ENCODE assay signal across 1 cellular context in the genomic region with DNA sequence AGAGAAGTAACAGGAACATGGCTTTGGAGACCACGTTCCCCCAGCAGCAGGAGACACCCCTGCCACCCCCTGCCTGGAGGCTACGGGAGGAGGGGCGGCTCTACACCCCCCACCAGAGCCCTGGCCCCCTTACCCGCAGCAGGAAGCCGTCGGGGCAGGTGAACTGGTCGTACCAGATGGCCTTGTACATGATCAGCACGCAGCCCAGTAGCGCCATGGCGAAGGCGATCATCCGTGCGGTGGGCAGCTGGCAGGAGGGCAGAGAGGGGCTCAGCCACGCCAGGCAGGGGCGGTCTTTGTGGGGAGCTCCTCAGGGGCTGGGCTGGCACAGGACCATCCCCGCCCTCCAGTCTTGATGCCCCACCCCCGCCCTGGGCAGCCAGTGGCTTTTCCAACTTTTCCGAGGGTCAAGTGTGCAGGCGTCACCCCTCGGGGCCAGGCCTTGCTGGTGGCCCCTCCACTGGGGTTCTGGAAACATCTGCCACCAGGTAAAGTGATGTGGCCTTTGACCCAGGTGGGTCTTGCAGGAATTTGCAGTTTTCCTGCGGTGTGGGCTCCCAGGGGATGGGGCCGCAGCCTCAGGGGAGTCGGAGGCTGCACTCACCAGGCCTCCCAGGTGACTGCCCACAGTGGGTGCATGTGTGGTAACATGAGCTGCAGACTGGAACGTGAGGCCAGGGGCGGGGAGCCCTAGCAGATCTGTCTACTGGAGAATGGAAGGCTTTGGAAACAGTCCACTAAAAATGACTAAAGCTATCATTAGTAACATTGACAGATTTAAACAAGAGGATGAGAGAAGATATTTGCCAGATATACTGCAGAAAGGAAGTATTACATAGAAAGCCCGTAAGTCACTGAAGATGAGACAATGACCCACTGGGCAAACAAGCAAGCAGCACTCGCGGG.
TF ChIP-seq lines count a peak whose summit lies in the region.

No MANE protein-coding gene starts in this region.

TF ChIP-seq in GM23338, 12 proteins besides CTCF, POLR2A, EP300 and RAD21:
- TF ChIP-seq ZNF331 (CRISPR knock-in tag; IDR thresholded peaks at IDR 0.05; ENCODE audit: low read depth) (no peak), STAT1 (IDR thresholded peaks at IDR 0.05; ENCODE audit: unreplicated experiment) (no peak), NANOG (IDR thresholded peaks at IDR 0.05; ENCODE audit: borderline replicate concordance) (no peak), POLR2AphosphoS5 (IDR thresholded peaks at IDR 0.05; ENCODE audit: low read depth) (no peak), ZNF114 (CRISPR knock-in tag; IDR thresholded peaks at IDR 0.05) (no peak), EZH2phosphoT487 (IDR thresholded peaks at IDR 0.05; ENCODE audit: unreplicated experiment) (no peak), JUNB (IDR thresholded peaks at IDR 0.05; ENCODE audit: unreplicated experiment) (no peak), CREB1 (CRISPR knock-in tag; IDR thresholded peaks at IDR 0.05; ENCODE audit: low read depth) (no peak), EZH2 (IDR thresholded peaks at IDR 0.05; ENCODE audit: low read depth, unreplicated experiment) (no peak)
- TF ChIP-seq, protein P1, sequence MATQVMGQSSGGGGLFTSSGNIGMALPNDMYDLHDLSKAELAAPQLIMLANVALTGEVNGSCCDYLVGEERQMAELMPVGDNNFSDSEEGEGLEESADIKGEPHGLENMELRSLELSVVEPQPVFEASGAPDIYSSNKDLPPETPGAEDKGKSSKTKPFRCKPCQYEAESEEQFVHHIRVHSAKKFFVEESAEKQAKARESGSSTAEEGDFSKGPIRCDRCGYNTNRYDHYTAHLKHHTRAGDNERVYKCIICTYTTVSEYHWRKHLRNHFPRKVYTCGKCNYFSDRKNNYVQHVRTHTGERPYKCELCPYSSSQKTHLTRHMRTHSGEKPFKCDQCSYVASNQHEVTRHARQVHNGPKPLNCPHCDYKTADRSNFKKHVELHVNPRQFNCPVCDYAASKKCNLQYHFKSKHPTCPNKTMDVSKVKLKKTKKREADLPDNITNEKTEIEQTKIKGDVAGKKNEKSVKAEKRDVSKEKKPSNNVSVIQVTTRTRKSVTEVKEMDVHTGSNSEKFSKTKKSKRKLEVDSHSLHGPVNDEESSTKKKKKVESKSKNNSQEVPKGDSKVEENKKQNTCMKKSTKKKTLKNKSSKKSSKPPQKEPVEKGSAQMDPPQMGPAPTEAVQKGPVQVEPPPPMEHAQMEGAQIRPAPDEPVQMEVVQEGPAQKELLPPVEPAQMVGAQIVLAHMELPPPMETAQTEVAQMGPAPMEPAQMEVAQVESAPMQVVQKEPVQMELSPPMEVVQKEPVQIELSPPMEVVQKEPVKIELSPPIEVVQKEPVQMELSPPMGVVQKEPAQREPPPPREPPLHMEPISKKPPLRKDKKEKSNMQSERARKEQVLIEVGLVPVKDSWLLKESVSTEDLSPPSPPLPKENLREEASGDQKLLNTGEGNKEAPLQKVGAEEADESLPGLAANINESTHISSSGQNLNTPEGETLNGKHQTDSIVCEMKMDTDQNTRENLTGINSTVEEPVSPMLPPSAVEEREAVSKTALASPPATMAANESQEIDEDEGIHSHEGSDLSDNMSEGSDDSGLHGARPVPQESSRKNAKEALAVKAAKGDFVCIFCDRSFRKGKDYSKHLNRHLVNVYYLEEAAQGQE (IDR thresholded peaks at IDR 0.05; ENCODE audit: unreplicated experiment): no peak
- TF ChIP-seq, protein P2, sequence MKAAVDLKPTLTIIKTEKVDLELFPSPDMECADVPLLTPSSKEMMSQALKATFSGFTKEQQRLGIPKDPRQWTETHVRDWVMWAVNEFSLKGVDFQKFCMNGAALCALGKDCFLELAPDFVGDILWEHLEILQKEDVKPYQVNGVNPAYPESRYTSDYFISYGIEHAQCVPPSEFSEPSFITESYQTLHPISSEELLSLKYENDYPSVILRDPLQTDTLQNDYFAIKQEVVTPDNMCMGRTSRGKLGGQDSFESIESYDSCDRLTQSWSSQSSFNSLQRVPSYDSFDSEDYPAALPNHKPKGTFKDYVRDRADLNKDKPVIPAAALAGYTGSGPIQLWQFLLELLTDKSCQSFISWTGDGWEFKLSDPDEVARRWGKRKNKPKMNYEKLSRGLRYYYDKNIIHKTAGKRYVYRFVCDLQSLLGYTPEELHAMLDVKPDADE (IDR thresholded peaks at IDR 0.05): no peak
- TF ChIP-seq, protein P3, sequence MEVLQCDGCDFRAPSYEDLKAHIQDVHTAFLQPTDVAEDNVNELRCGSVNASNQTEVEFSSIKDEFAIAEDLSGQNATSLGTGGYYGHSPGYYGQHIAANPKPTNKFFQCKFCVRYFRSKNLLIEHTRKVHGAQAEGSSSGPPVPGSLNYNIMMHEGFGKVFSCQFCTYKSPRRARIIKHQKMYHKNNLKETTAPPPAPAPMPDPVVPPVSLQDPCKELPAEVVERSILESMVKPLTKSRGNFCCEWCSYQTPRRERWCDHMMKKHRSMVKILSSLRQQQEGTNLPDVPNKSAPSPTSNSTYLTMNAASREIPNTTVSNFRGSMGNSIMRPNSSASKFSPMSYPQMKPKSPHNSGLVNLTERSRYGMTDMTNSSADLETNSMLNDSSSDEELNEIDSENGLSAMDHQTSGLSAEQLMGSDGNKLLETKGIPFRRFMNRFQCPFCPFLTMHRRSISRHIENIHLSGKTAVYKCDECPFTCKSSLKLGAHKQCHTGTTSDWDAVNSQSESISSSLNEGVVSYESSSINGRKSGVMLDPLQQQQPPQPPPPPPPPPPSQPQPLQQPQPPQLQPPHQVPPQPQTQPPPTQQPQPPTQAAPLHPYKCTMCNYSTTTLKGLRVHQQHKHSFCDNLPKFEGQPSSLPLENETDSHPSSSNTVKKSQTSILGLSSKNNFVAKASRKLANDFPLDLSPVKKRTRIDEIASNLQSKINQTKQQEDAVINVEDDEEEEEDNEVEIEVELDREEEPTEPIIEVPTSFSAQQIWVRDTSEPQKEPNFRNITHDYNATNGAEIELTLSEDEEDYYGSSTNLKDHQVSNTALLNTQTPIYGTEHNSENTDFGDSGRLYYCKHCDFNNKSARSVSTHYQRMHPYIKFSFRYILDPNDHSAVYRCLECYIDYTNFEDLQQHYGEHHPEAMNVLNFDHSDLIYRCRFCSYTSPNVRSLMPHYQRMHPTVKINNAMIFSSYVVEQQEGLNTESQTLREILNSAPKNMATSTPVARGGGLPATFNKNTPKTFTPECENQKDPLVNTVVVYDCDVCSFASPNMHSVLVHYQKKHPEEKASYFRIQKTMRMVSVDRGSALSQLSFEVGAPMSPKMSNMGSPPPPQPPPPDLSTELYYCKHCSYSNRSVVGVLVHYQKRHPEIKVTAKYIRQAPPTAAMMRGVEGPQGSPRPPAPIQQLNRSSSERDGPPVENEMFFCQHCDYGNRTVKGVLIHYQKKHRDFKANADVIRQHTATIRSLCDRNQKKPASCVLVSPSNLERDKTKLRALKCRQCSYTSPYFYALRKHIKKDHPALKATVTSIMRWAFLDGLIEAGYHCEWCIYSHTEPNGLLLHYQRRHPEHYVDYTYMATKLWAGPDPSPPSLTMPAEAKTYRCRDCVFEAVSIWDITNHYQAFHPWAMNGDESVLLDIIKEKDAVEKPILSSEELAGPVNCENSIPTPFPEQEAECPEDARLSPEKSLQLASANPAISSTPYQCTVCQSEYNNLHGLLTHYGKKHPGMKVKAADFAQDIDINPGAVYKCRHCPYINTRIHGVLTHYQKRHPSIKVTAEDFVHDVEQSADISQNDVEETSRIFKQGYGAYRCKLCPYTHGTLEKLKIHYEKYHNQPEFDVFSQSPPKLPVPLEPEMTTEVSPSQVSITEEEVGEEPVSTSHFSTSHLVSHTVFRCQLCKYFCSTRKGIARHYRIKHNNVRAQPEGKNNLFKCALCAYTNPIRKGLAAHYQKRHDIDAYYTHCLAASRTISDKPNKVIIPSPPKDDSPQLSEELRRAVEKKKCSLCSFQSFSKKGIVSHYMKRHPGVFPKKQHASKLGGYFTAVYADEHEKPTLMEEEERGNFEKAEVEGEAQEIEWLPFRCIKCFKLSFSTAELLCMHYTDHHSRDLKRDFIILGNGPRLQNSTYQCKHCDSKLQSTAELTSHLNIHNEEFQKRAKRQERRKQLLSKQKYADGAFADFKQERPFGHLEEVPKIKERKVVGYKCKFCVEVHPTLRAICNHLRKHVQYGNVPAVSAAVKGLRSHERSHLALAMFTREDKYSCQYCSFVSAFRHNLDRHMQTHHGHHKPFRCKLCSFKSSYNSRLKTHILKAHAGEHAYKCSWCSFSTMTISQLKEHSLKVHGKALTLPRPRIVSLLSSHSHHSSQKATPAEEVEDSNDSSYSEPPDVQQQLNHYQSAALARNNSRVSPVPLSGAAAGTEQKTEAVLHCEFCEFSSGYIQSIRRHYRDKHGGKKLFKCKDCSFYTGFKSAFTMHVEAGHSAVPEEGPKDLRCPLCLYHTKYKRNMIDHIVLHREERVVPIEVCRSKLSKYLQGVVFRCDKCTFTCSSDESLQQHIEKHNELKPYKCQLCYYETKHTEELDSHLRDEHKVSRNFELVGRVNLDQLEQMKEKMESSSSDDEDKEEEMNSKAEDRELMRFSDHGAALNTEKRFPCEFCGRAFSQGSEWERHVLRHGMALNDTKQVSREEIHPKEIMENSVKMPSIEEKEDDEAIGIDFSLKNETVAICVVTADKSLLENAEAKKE (CRISPR knock-in tag; IDR thresholded peaks at IDR 0.05): no peak
